In the genomic region with DNA sequence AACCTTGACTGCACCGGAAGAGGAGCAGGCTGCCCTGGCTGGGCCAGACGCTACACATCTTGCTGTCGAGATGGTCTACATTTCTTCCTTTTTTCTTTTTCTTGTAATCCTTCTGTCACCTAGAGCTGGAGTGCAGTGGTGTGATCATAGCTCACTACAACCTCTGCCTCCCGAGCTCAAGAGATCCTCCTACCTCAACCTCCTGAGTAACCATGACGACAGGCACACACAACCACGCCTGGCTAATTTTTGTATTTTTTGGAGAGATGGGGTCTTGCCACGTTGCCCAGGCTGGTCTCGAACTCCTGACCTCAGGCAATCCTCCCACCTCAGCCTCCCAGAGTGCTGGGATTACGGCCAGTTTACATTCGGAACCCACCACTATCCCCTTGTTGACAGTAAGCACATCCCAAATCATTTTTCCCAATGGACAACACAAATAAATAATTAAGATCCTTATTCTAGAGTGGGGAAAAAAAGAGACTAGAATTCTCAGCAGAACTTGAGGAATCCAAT, we compare ENCODE assay signal across 10 cellular contexts.
DNase-seq lines count a peak whose midpoint lies in the region; ATAC-seq and TF ChIP-seq lines count a peak whose summit lies in the region.
"Had no signal": no experiment of that assay in that cellular context is flagged by ENCODE, and none has a peak within 500 bp of the region (broad histone marks: within the 10 kb centered on the region; RNA-seq: fewer than 3 reads in every experiment).

No MANE protein-coding gene starts in this region.

- H3K4me3 ChIP-seq in CD8-positive, alpha-beta memory T cell (ENCODE audit: low read length) = no peak overlapping the region
- H3K4me3 ChIP-seq in esophagus muscularis mucosa = peak overlapping the region in 1 of 4 donors; percentile 13
- H3K4me3 ChIP-seq in prostate gland = no peak overlapping the region

- H3K4me3 Mint-ChIP-seq in CD8-positive, alpha-beta memory T cell = peak overlapping the region; percentile 53 to 76 (median 71)

- no peaks in the 10 kb centered on the region for H3K27me3 ChIP-seq in CD8-positive, alpha-beta memory T cell (ENCODE audit: insufficient read depth, low read length, poor library complexity, severe bottlenecking)
- H3K27me3 ChIP-seq in esophagus muscularis mucosa = no peaks in the 10 kb centered on the region
- H3K27me3 ChIP-seq in prostate gland (replicated peaks; ENCODE audit: insufficient read depth) = no peaks in the 10 kb centered on the region

- intact Hi-C loops in esophagus muscularis mucosa (cut with DNase I) = no loop called here
- intact Hi-C loops in prostate gland (cut with DNase I) = no loop called here

- DNase-seq in CD8-positive, alpha-beta memory T cell = no peak
- no peak for DNase-seq in esophagus muscularis mucosa (ENCODE audit: extremely low spot score)
- no peak for DNase-seq in prostate gland (ENCODE audit: low spot score)
- no peak for DNase-seq in midbrain (lab: John Stamatoyannopoulos, UW)
- no peak for DNase-seq in HuH-7.5 (ENCODE audit: low spot score)
- DNase-seq: activated CD4-positive, alpha-beta T cell treated with anti-CD3 and anti-CD28 coated beads, Interleukin-2, amount 50 U/mL, for 1 hour; NCI-H2171 treated with DMSO at 0.1 percent for 48 hours had no signal

- peak overlapping the region; percentile 91 to 97 (median 94) for H3K27ac Mint-ChIP-seq in CD8-positive, alpha-beta memory T cell

- H3K4me1 Mint-ChIP-seq in CD8-positive, alpha-beta memory T cell = peaks cover 71 to 88% (median 83%) of the 10 kb centered on the region in 3 donors

- peaks cover 90% of the 10 kb centered on the region for H3K4me1 ChIP-seq in CD8-positive, alpha-beta memory T cell (ENCODE audit: insufficient read depth, low read length)
- H3K4me1 ChIP-seq in esophagus muscularis mucosa = peaks cover 85 to 97% (median 95%) of the 10 kb centered on the region in 4 donors
- peaks cover 30% of the 10 kb centered on the region for H3K4me1 ChIP-seq in prostate gland (replicated peaks)

- H3K27me3 Mint-ChIP-seq in CD8-positive, alpha-beta memory T cell = no peaks in the 10 kb centered on the region

- TF ChIP-seq POLR2A in esophagus muscularis mucosa (IDR thresholded peaks at IDR 0.05; ENCODE audit: low read depth) (no peak), prostate gland (IDR thresholded peaks at IDR 0.05) (no peak)

- H3K9me3 Mint-ChIP-seq in CD8-positive, alpha-beta memory T cell = peaks cover 0 to 2% (median 0%) of the 10 kb centered on the region in 5 donors

- ATAC-seq in HG03432 (IDR thresholded peaks at IDR 0.05; ENCODE audit: unreplicated experiment) = no peak

- peaks cover 0 to 26% (median 1%) of the 10 kb centered on the region in 3 donors for H3K36me3 Mint-ChIP-seq in CD8-positive, alpha-beta memory T cell

- H3K36me3 ChIP-seq in CD8-positive, alpha-beta memory T cell (ENCODE audit: insufficient read depth, low read length) = no peaks in the 10 kb centered on the region
- H3K36me3 ChIP-seq in esophagus muscularis mucosa (no peaks in the 10 kb centered on the region), prostate gland (no peaks in the 10 kb centered on the region)

- TF ChIP-seq CTCF in VCaP (conservative IDR thresholded peaks at IDR 0.05) (no peak), esophagus muscularis mucosa (IDR thresholded peaks at IDR 0.05) (no peak), prostate gland (IDR thresholded peaks at IDR 0.05) (no peak)

- H3K27ac ChIP-seq in CD8-positive, alpha-beta memory T cell (ENCODE audit: low read depth, low read length) = peak overlapping the region; percentile 43
- H3K27ac ChIP-seq in VCaP (peak overlapping the region; percentile 52), esophagus muscularis mucosa (replicated peaks in 1 of 4) (peak overlapping the region in 3 of 4 donors; percentile 41 to 60 (median 48)), prostate gland (peak overlapping the region; percentile 25 to 46)
- H3K27ac ChIP-seq: KMS-11 had no signal

- WGBS in esophagus muscularis mucosa = 53% methylated on average over 10 of the region's 10 CpGs
- WGBS in prostate gland = 54% methylated on average over 10 of the region's 10 CpGs

- H3K9me3 ChIP-seq in CD8-positive, alpha-beta memory T cell (ENCODE audit: low read length) = no peaks in the 10 kb centered on the region
- no peaks in the 10 kb centered on the region for H3K9me3 ChIP-seq in esophagus muscularis mucosa
- no peaks in the 10 kb centered on the region for H3K9me3 ChIP-seq in prostate gland

- CTCF ChIA-PET in CD8-positive, alpha-beta memory T cell (lab: Charles Lee) = interaction anchor here (1.0 kb wide), 1 partner anchor 731 kb away, joined by 3 read pairs; no protein-coding TSS in a partner anchor

- POLR2A ChIA-PET in CD8-positive, alpha-beta memory T cell (lab: Charles Lee) = no interaction called here

- TF ChIP-seq EP300 in esophagus muscularis mucosa (IDR thresholded peaks at IDR 0.05) = no peak
